In genomic region chr12:12985817-12986408, GRCh38 we compare ENCODE assay signal across 8 cellular contexts. TPM values are rescaled to one million over a fixed set of nuclear protein-coding genes. Genes with fewer than 3 reads are reported as not detected.
A peak's percentile ranks its signal among the peaks of the same experiment; 100 is the strongest.
DNase-seq lines count a peak whose midpoint lies in the region; ATAC-seq and TF ChIP-seq lines count a peak whose summit lies in the region.

No MANE protein-coding gene starts in this region.

- no peak for TF ChIP-seq POLR2A in stomach (IDR thresholded peaks at IDR 0.05)

- H3K9me3 ChIP-seq in upper lobe of right lung = no peaks in the 10 kb centered on the region
- H3K9me3 ChIP-seq in stomach = no peaks in the 10 kb centered on the region

- CTCF ChIA-PET in AG04449 (lab: Yijun Ruan, JAX) = interaction anchor here (0.7 to 11.2 kb wide), 19 partner anchors 9 to 249 kb away, joined by 3 to 173 read pairs (median 3); partner anchors contain the start of gene DDX47

- 82 to 89% (median 86%) methylated on average over 4 of the region's 4 CpGs for WGBS in stomach, 5 donors

- no peak overlapping the region for H3K27ac ChIP-seq in upper lobe of right lung
- no peak overlapping the region for H3K27ac ChIP-seq in stomach

- intact Hi-C loops in upper lobe of right lung (cut with DNase I) (no loop called here), stomach (cut with DNase I; ENCODE audit: low total_unique reads) (no loop called here)

- peak; percentile 88 for ATAC-seq in upper lobe of right lung

- H3K36me3 ChIP-seq in upper lobe of right lung = peaks cover 75% of the 10 kb centered on the region
- peaks cover 37 to 78% (median 67%) of the 10 kb centered on the region in 4 donors for H3K36me3 ChIP-seq in stomach

- no peak for DNase-seq in AG04449 (ENCODE audit: low read depth, low spot score)
- peak; percentile 22 for DNase-seq in GM12865 (ENCODE audit: low read depth)
- DNase-seq in RPMI8226 = peak; percentile 22
- peak; percentile 24 for DNase-seq in glomerular visceral epithelial cell (ENCODE audit: extremely low spot score)
- no peak for DNase-seq in upper lobe of right lung
- DNase-seq in kidney glomerular epithelial cell (lab: John Stamatoyannopoulos, UW) = no peak
- DNase-seq in stomach = no peak
- no peak for DNase-seq in NCI-H1105 (lab: John Stamatoyannopoulos, UW)

- no peaks in the 10 kb centered on the region for H3K4me1 ChIP-seq in upper lobe of right lung
- H3K4me1 ChIP-seq in stomach = no peaks in the 10 kb centered on the region

- peak; percentile 58 for TF ChIP-seq CTCF in AG04449 (IDR thresholded peaks at IDR 0.05; ENCODE audit: insufficient read depth, low read length, missing control alignments)
- peak; percentile 52 for TF ChIP-seq CTCF in GM12865 (IDR thresholded peaks at IDR 0.05; ENCODE audit: insufficient read depth, low read depth, low read length, missing control alignments)
- peak; percentile 52 for TF ChIP-seq CTCF in upper lobe of right lung (IDR thresholded peaks at IDR 0.05)
- peak in 3 of 7 experiments; percentile 18 to 28 (median 24) for TF ChIP-seq CTCF in stomach (IDR thresholded peaks at IDR 0.05)

- H3K4me3 ChIP-seq in AG04449 (ENCODE audit: low read depth, low read length) (no peak overlapping the region), GM12865 (ENCODE audit: low read depth, low read length) (no peak overlapping the region), upper lobe of right lung (no peak overlapping the region), stomach (no peak overlapping the region)

- no peaks in the 10 kb centered on the region for H3K27me3 ChIP-seq in upper lobe of right lung
- no peaks in the 10 kb centered on the region for H3K27me3 ChIP-seq in stomach

- POLR2A ChIA-PET in AG04449 (lab: Yijun Ruan, JAX) = no interaction called here

- TF ChIP-seq EP300 in stomach (IDR thresholded peaks at IDR 0.05) = no peak

RNA-seq across cellular contexts. Expression of gene HEBP1, which starts 14.2 kb away (rescaled TPM):
- total RNA-seq in upper lobe of right lung (86.2 TPM), stomach (10 to 100 TPM in 2 of 5 donors, 1 to 10 TPM in 2, under 1 TPM in 1; 0.45 to 43.2 (median 8.2) TPM)
- 10 to 100 TPM; 41.7 to 57.3 (median 51.8) TPM for polyA plus RNA-seq in stomach

RNA-seq across cellular contexts. Expression of gene GPRC5D, which starts 33.9 kb away (rescaled TPM):
- total RNA-seq in upper lobe of right lung = not detected
- total RNA-seq in stomach = not detected
- under 1 TPM in 1 of 3 donors, not detected in 2; 0.18 TPM for polyA plus RNA-seq in stomach

RNA-seq across cellular contexts. Expression of gene FAM234B, which starts 58.3 kb away (rescaled TPM):
- total RNA-seq in upper lobe of right lung (9.6 TPM), stomach (1 to 10 TPM in 3 of 5 donors, not detected in 2; 4.1 to 6.2 (median 4.8) TPM)
- under 1 TPM; 0.87 to 0.95 (median 0.92) TPM for polyA plus RNA-seq in stomach

Comparison
In these comparisons a context has a peak if more than half of its experiments do, and no peak if none do; other contexts are left out.
1. DNase-seq: peak in GM12865 (single experiment), RPMI8226 (single experiment) and glomerular visceral epithelial cell (single experiment); none in AG04449 (single experiment), upper lobe of right lung (single experiment), kidney glomerular epithelial cell (single experiment), stomach (single experiment) and NCI-H1105 (single experiment).